Comparison of ENCODE assay signal across 9 cellular contexts in genomic region chr19:38669532-38669931, GRCh38. TPM values are rescaled to one million over a fixed set of nuclear protein-coding genes. Genes with fewer than 3 reads are reported as not detected.
A peak's percentile ranks its signal among the peaks of the same experiment; 100 is the strongest.
DNase-seq lines count a peak whose midpoint lies in the region; ATAC-seq and TF ChIP-seq lines count a peak whose summit lies in the region.
"Had no signal": no experiment of that assay in that cellular context is flagged by ENCODE, and none has a peak within 500 bp of the region (broad histone marks: within the 10 kb centered on the region; RNA-seq: fewer than 3 reads in every experiment).

No MANE protein-coding gene starts in this region.

- intact Hi-C loops in esophagus muscularis mucosa (cut with DNase I) (no loop called here), sigmoid colon (cut with DNase I) (no loop called here)

- H2BK15ac ChIP-seq in H9 (ENCODE audit: low read depth, low read length), result no peak overlapping the region

- no peak overlapping the region; a peak in 1 of 5 replicates for H3K4me3 Mint-ChIP-seq in H9

- no peak for ATAC-seq in GM21381 (IDR thresholded peaks at IDR 0.05; ENCODE audit: unreplicated experiment)

- H2BK5ac ChIP-seq in H9 (ENCODE audit: insufficient read length, low read length), result no peak overlapping the region

- DNase-seq in H9 (no peak), SJSA1 (ENCODE audit: low read depth in 1 of 2, low spot score in 2 of 2) (no peak), esophagus muscularis mucosa (ENCODE audit: extremely low spot score) (no peak), sigmoid colon (no peak), erythroblast (lab: John Stamatoyannopoulos, UW) (no peak), middle frontal gyrus (ENCODE audit: extremely low spot score, low spot score) (no peak), HuH-7.5 (ENCODE audit: low spot score) (no peak)
- DNase-seq: OCI-M1 had no signal

- H4K8ac ChIP-seq in H9 (replicated peaks; ENCODE audit: insufficient read length, low read depth, low read length), result no peak overlapping the region

- H3K79me1 ChIP-seq in H9 (ENCODE audit: insufficient read depth, low read depth, low read length, poor library complexity, severe bottlenecking), result peaks cover 4% of the 10 kb centered on the region

- H4K20me1 ChIP-seq in H9 (ENCODE audit: control insufficient read depth, insufficient read depth, insufficient read length), result no peaks in the 10 kb centered on the region

- WGBS in H9 (ENCODE audit: extremely low coverage, insufficient read length, low lambda C conversion rate), result no CpG with 5 or more reads among the region's 5 CpGs
- WGBS in esophagus muscularis mucosa, result 64% methylated on average over 5 of the region's 5 CpGs
- 43 to 76% methylated on average over 5 of the region's 5 CpGs for WGBS in sigmoid colon, 2 donors

- no peaks in the 10 kb centered on the region for H3K23me2 ChIP-seq in H9 (ENCODE audit: insufficient read length, low read depth, low read length, poor library complexity, severe bottlenecking)

- H3K4me2 ChIP-seq in H9 (ENCODE audit: insufficient read depth, insufficient read length, low read length), result no peak overlapping the region

- H3K9me3 ChIP-seq in H9 (ENCODE audit: control insufficient read depth, low read depth, low read length) (no peaks in the 10 kb centered on the region), SJSA1 (replicated peaks) (no peaks in the 10 kb centered on the region), esophagus muscularis mucosa (no peaks in the 10 kb centered on the region), sigmoid colon (no peaks in the 10 kb centered on the region)

- peaks cover 78 to 79% of the 10 kb centered on the region in 2 experiments for H3K4me1 Mint-ChIP-seq in H9

- H3K18ac ChIP-seq in H9 (ENCODE audit: insufficient read length, low read depth, low read length), result no peak overlapping the region

- no peak for TF ChIP-seq CTCF in H9 (conservative IDR thresholded peaks at IDR 0.05)
- no peak for TF ChIP-seq CTCF in esophagus muscularis mucosa (IDR thresholded peaks at IDR 0.05)
- TF ChIP-seq CTCF in sigmoid colon (IDR thresholded peaks at IDR 0.05), result no peak

- no peak overlapping the region for H2AFZ ChIP-seq in H9 (ENCODE audit: low read length)

- H3K4me3 ChIP-seq in SJSA1, result no peak overlapping the region
- no peak overlapping the region for H3K4me3 ChIP-seq in esophagus muscularis mucosa
- H3K4me3 ChIP-seq in sigmoid colon, result no peak overlapping the region

- H3K14ac ChIP-seq in H9 (ENCODE audit: insufficient read depth, low read length), result no peak overlapping the region; the same call in 1 of the 2 replicates

- no peaks in the 10 kb centered on the region for H3K27me3 Mint-ChIP-seq in H9 (ENCODE audit: low read depth)

- H3K9ac ChIP-seq in H9 (ENCODE audit: extremely low read depth, insufficient read length, low read length), result no peak overlapping the region

- H2BK20ac ChIP-seq in H9 (ENCODE audit: low read depth, low read length, poor library complexity, severe bottlenecking), result no peak overlapping the region

- H3K4ac ChIP-seq in H9 (ENCODE audit: low read depth, low read length), result no peak overlapping the region

- H3K36me3 Mint-ChIP-seq in H9 (ENCODE audit: insufficient read depth in 1 of 3, low read depth in 3 of 3), result peaks cover 9 to 16% (median 9%) of the 10 kb centered on the region in 3 experiments

- no peak overlapping the region for H2BK12ac ChIP-seq in H9 (ENCODE audit: insufficient read length, low read depth, low read length)

- peaks cover 34% of the 10 kb centered on the region; the same call in 1 of the 2 replicates for H3K79me2 ChIP-seq in H9 (ENCODE audit: insufficient read depth, low read length)

- H3K36me3 ChIP-seq in SJSA1 (peaks cover 55% of the 10 kb centered on the region), esophagus muscularis mucosa (no peaks in the 10 kb centered on the region), sigmoid colon (no peaks in the 10 kb centered on the region)

- no peaks in the 10 kb centered on the region; a peak in 2 of 5 replicates for H3K9me3 Mint-ChIP-seq in H9

- TF ChIP-seq POLR2A in esophagus muscularis mucosa (IDR thresholded peaks at IDR 0.05; ENCODE audit: low read depth) (no peak), sigmoid colon (IDR thresholded peaks at IDR 0.05) (no peak), erythroblast (IDR thresholded peaks at IDR 0.05; ENCODE audit: low read length) (no peak)

- H4K5ac ChIP-seq in H9 (ENCODE audit: insufficient read length, low read depth, low read length), result no peak overlapping the region

- no peak overlapping the region for H3K23ac ChIP-seq in H9 (ENCODE audit: insufficient read length, low read depth, low read length)

- H3K4me1 ChIP-seq in H9 (ENCODE audit: insufficient read depth, low read length) (peaks cover 33% of the 10 kb centered on the region), SJSA1 (replicated peaks) (peaks cover 82% of the 10 kb centered on the region), esophagus muscularis mucosa (peaks cover 90 to 97% (median 95%) of the 10 kb centered on the region in 4 donors), sigmoid colon (peaks cover 0 to 84% (median 83%) of the 10 kb centered on the region in 4 donors)

- peak overlapping the region in 2 of 3 experiments; percentile 80 to 89; a peak in 4 of 7 replicates for H3K27ac Mint-ChIP-seq in H9

- H3K27ac ChIP-seq in H9 (ENCODE audit: insufficient read length, low read depth, low read length) (no peak overlapping the region), SJSA1 (peak overlapping the region; percentile 91; the same call in 1 of the 2 replicates), esophagus muscularis mucosa (replicated peaks in 1 of 4) (peak overlapping the region; percentile 92 to 99 (median 98)), sigmoid colon (peak overlapping the region; percentile 96 to 100 (median 98))

- H3K56ac ChIP-seq in H9 (ENCODE audit: insufficient read length, low read depth, low read length), result no peak overlapping the region

- no peak overlapping the region for H2BK120ac ChIP-seq in H9 (ENCODE audit: low read depth, low read length, poor library complexity, severe bottlenecking)

- no peaks in the 10 kb centered on the region for H3K27me3 ChIP-seq in H9 (ENCODE audit: insufficient read depth, low read length)
- no peaks in the 10 kb centered on the region for H3K27me3 ChIP-seq in SJSA1 (replicated peaks)
- no peaks in the 10 kb centered on the region for H3K27me3 ChIP-seq in esophagus muscularis mucosa
- H3K27me3 ChIP-seq in sigmoid colon, result no peaks in the 10 kb centered on the region

- peak overlapping the region; percentile 8 for H4K91ac ChIP-seq in H9 (ENCODE audit: insufficient read length, low read depth, low read length)

- TF ChIP-seq EP300 in esophagus muscularis mucosa (IDR thresholded peaks at IDR 0.05) (no peak), sigmoid colon (IDR thresholded peaks at IDR 0.05) (no peak)

- H3T11ph ChIP-seq in H9 (ENCODE audit: low read length), result no peak overlapping the region

- no peak overlapping the region for H2AK5ac ChIP-seq in H9 (ENCODE audit: insufficient read length, low read length)

RNA-seq across cellular contexts. Expression of gene ACTN4, which starts 22.1 kb away (rescaled TPM):
- 369 and 386 TPM in 2 replicates for total RNA-seq in H9 (2021)
- 193 and 399 TPM in 2 replicates for total RNA-seq in SJSA1 (2014; rRNA removed; shearing (Covaris generic))
- total RNA-seq in esophagus muscularis mucosa, result 100 to 1,000 TPM; 416 to 816 (median 598) TPM
- 100 to 1,000 TPM; 131 to 328 (median 197) TPM for total RNA-seq in sigmoid colon
- 100 to 1,000 TPM; 122 to 456 (median 176) TPM for polyA plus RNA-seq in sigmoid colon

RNA-seq across cellular contexts. Expression of gene EIF3K, which starts 50.5 kb away (rescaled TPM):
- total RNA-seq in H9 (2021) (341 and 345 TPM in 2 replicates), esophagus muscularis mucosa (100 to 1,000 TPM; 333 to 570 (median 446) TPM), sigmoid colon (100 to 1,000 TPM; 469 to 803 (median 546) TPM)
- total RNA-seq in SJSA1 (2014; rRNA removed; shearing (Covaris generic)), result 353 and 543 TPM in 2 replicates
- 100 to 1,000 TPM; 498 to 637 (median 574) TPM for polyA plus RNA-seq in sigmoid colon

RNA-seq across cellular contexts. Expression of gene MAP4K1, which starts 51.8 kb away (rescaled TPM):
- total RNA-seq in H9 (2021), result 25.7 and 31.1 TPM in 2 replicates
- total RNA-seq in SJSA1 (2014; rRNA removed; shearing (Covaris generic)), result not detected in 2 replicates
- 1 to 10 TPM; 1.2 to 4.5 (median 3.1) TPM for total RNA-seq in esophagus muscularis mucosa
- 1 to 10 TPM; 1.2 to 8.9 (median 1.3) TPM for total RNA-seq in sigmoid colon
- 10 to 100 TPM in 1 of 3 donors, 1 to 10 TPM in 2; 1.6 to 29.7 (median 4.8) TPM for polyA plus RNA-seq in sigmoid colon
